ENCODE assay signal across 8 cellular contexts in the genomic region with DNA sequence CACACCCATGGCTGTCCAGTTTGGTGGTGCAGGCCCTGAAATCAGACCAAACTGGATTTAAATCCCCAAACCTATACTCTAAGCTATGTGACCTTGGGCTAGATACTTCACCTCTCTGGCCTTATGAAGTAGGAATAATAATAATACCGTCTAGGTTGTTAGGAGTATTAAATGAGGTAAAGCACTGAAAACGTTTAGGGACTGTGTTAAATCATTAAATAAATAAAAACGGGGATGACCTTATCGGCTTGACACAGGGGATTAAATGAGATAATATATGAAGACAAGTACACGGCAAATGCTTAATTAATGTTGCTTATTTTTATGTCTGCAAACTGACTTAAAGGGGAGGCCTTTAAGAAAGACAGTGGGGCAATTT. TPM values are rescaled to one million over a fixed set of nuclear protein-coding genes. Genes with fewer than 3 reads are reported as not detected.
A peak's percentile ranks its signal among the peaks of the same experiment; 100 is the strongest.
DNase-seq lines count a peak whose midpoint lies in the region; ATAC-seq, FAIRE-seq and TF ChIP-seq lines count a peak whose summit lies in the region.

No MANE protein-coding gene starts in this region.

- TF ChIP-seq CTCF in cardiac muscle cell (IDR thresholded peaks at IDR 0.05; ENCODE audit: low read depth, low read length) (no peak), breast epithelium (IDR thresholded peaks at IDR 0.05) (no peak), uterus (IDR thresholded peaks at IDR 0.05) (no peak)

- H3K27me3 ChIP-seq in cardiac muscle cell, result no peaks in the 10 kb centered on the region
- H3K27me3 ChIP-seq in breast epithelium, result no peaks in the 10 kb centered on the region
- H3K27me3 ChIP-seq in uterus, result no peaks in the 10 kb centered on the region

- no peaks in the 10 kb centered on the region for H3K36me3 ChIP-seq in cardiac muscle cell
- H3K36me3 ChIP-seq in breast epithelium, result no peaks in the 10 kb centered on the region
- no peaks in the 10 kb centered on the region for H3K36me3 ChIP-seq in mesodermal cell (ENCODE audit: control insufficient read depth, insufficient read depth, low read length)
- no peaks in the 10 kb centered on the region for H3K36me3 ChIP-seq in uterus

- 79 to 80% methylated on average over 5 of the region's 5 CpGs for WGBS in mesodermal cell (ENCODE audit: insufficient coverage in 2 of 2), 2 experiments

- FAIRE-seq in HTR-8/SVneo (lab: Jason Lieb, UNC), result no peak

- DNase-seq in cardiac muscle cell (ENCODE audit: low read depth in 1 of 2, low spot score in 1 of 2), result no peak
- DNase-seq in left ventricle myocardium superior, result no peak
- DNase-seq in breast epithelium (ENCODE audit: low spot score in 2 of 2), result no peak
- DNase-seq in uterus, result no peak
- no peak for DNase-seq in HTR-8/SVneo (ENCODE audit: insufficient read length, low spot score)
- DNase-seq in activated effector memory CD4-positive, alpha-beta T cell treated with anti-CD3 and anti-CD28 coated beads, Interleukin-2, amount 50 U/mL, for 16 hours, result no peak

- ATAC-seq in left ventricle myocardium superior, result no peak
- no peak for ATAC-seq in HG02885 (IDR thresholded peaks at IDR 0.05; ENCODE audit: poor library complexity, unreplicated experiment)

- H3K27ac ChIP-seq in cardiac muscle cell (peak overlapping the region; percentile 77), breast epithelium (peak overlapping the region; percentile 89 to 90), mesodermal cell (ENCODE audit: low read depth, low read length, severe bottlenecking) (peak overlapping the region; percentile 48), uterus (peak overlapping the region; percentile 83 to 89)

- H3K4me1 ChIP-seq in cardiac muscle cell (ENCODE audit: low read depth) (no peaks in the 10 kb centered on the region), breast epithelium (peaks cover 0 to 18% of the 10 kb centered on the region in 2 donors), mesodermal cell (ENCODE audit: control insufficient read depth, insufficient read depth, low read length, poor library complexity, severe bottlenecking) (peaks cover 27% of the 10 kb centered on the region), uterus (no peaks in the 10 kb centered on the region)

- H3K4me3 ChIP-seq in cardiac muscle cell (peak overlapping the region; percentile 90), breast epithelium (peak overlapping the region; percentile 83 to 93 (median 86)), mesodermal cell (ENCODE audit: extremely low read depth, insufficient read depth, low read length, poor library complexity, severe bottlenecking) (peak overlapping the region; percentile 70), uterus (peak overlapping the region; percentile 64 to 71)

- H3K9me3 ChIP-seq in cardiac muscle cell (ENCODE audit: low read depth) (no peaks in the 10 kb centered on the region), breast epithelium (no peaks in the 10 kb centered on the region), mesodermal cell (ENCODE audit: control insufficient read depth, low read length) (peaks cover 7% of the 10 kb centered on the region), uterus (no peaks in the 10 kb centered on the region)

- TF ChIP-seq POLR2A in breast epithelium (IDR thresholded peaks at IDR 0.05) (no peak), uterus (IDR thresholded peaks at IDR 0.05) (no peak)

- intact Hi-C loops in left ventricle myocardium superior (cut with micrococcal nuclease), result no loop called here
- intact Hi-C loops in breast epithelium (cut with DNase I; ENCODE audit: low total_unique reads), result no loop called here
- intact Hi-C loops in uterus (cut with DNase I; ENCODE audit: low total_unique reads), result loop anchor here (10.0 kb wide), 1 partner anchor 81 kb away; the partner anchor contains the start of gene YWHAB

RNA-seq across cellular contexts. Expression of gene STK4, which starts 0.7 kb away (rescaled TPM):
- total RNA-seq in cardiac muscle cell (9.7 and 16.0 TPM in 2 replicates), left ventricle myocardium superior (9.3 TPM), breast epithelium (10 to 100 TPM; 33.1 to 35.3 (median 34.7) TPM), uterus (10 to 100 TPM in 3 of 4 donors, 1 to 10 TPM in 1; 9.0 to 43.6 (median 29.6) TPM)
- 18.0 and 19.1 TPM in 2 replicates for polyA plus RNA-seq in cardiac muscle cell
- 25.5 TPM for polyA plus RNA-seq in mesodermal cell (2013, experiment 1 of 2)
- 25.5 TPM for polyA plus RNA-seq in mesodermal cell (2013, experiment 2 of 2)

RNA-seq across cellular contexts. Expression of gene TOMM34, which starts 5.4 kb away (rescaled TPM):
- total RNA-seq in cardiac muscle cell (79.2 and 80.0 TPM in 2 replicates), left ventricle myocardium superior (9.6 TPM), breast epithelium (10 to 100 TPM; 14.6 to 21.0 (median 20.3) TPM), uterus (10 to 100 TPM; 11.1 to 15.6 (median 12.5) TPM)
- 107 and 130 TPM in 2 replicates for polyA plus RNA-seq in cardiac muscle cell
- polyA plus RNA-seq in mesodermal cell (2013, experiment 1 of 2), result 100 TPM
- polyA plus RNA-seq in mesodermal cell (2013, experiment 2 of 2), result 91.6 TPM

RNA-seq across cellular contexts. Expression of gene PABPC1L, which starts 55.8 kb away (rescaled TPM):
- total RNA-seq in cardiac muscle cell (15.3 and 36.0 TPM in 2 replicates), left ventricle myocardium superior (2.7 TPM), breast epithelium (10 to 100 TPM in 2 of 3 donors, 1 to 10 TPM in 1; 6.9 to 55.3 (median 28.8) TPM), uterus (10 to 100 TPM in 2 of 4 donors, under 1 TPM in 1, not detected in 1; 0.59 to 17.3 (median 12.9) TPM)
- polyA plus RNA-seq in cardiac muscle cell, result 14.9 and 17.2 TPM in 2 replicates
- 47.3 TPM for polyA plus RNA-seq in mesodermal cell (2013, experiment 1 of 2)
- 42.4 TPM for polyA plus RNA-seq in mesodermal cell (2013, experiment 2 of 2)
